In genomic region chr6:125924169-125924568, GRCh38 we compare ENCODE assay signal across 1 cellular context.
TF ChIP-seq lines count a peak whose summit lies in the region.

No MANE protein-coding gene starts in this region.

TF ChIP-seq in K562, 482 proteins besides CTCF, POLR2A, EP300 and RAD21 (continued from another document and continues in another):
- TF ChIP-seq PBX2 (CRISPR knock-in tag; IDR thresholded peaks at IDR 0.05; ENCODE audit: low read depth), result no peak
- peak; percentile 42; the same call in 1 of the 2 replicates for TF ChIP-seq PBX2 (tag; conservative IDR thresholded peaks at IDR 0.05; ENCODE audit: low read depth)
- no peak for TF ChIP-seq SAP30 (IDR thresholded peaks at IDR 0.05; ENCODE audit: borderline replicate concordance, insufficient read depth, low read depth, low read length, poor library complexity, severe bottlenecking)
- no peak for TF ChIP-seq PHF8 (IDR thresholded peaks at IDR 0.05; ENCODE audit: borderline replicate concordance, low read length)
- no peak for TF ChIP-seq TEAD4 (IDR thresholded peaks at IDR 0.05; ENCODE audit: low read length)
- TF ChIP-seq TEAD4 (CRISPR knock-in tag; IDR thresholded peaks at IDR 0.05; ENCODE audit: borderline replicate concordance), result no peak
- peak; percentile 94 for TF ChIP-seq ZNF592 (IDR thresholded peaks at IDR 0.05)
- no peak for TF ChIP-seq FOXO4 (CRISPR knock-in tag; IDR thresholded peaks at IDR 0.05)
- no peak for TF ChIP-seq KLF13 (tag; IDR thresholded peaks at IDR 0.05; ENCODE audit: borderline replicate concordance, low read depth)
- TF ChIP-seq PML (IDR thresholded peaks at IDR 0.05; ENCODE audit: low read length), result no peak
- no peak for TF ChIP-seq ZNF3 (CRISPR knock-in tag; IDR thresholded peaks at IDR 0.05)
- TF ChIP-seq, protein P1, sequence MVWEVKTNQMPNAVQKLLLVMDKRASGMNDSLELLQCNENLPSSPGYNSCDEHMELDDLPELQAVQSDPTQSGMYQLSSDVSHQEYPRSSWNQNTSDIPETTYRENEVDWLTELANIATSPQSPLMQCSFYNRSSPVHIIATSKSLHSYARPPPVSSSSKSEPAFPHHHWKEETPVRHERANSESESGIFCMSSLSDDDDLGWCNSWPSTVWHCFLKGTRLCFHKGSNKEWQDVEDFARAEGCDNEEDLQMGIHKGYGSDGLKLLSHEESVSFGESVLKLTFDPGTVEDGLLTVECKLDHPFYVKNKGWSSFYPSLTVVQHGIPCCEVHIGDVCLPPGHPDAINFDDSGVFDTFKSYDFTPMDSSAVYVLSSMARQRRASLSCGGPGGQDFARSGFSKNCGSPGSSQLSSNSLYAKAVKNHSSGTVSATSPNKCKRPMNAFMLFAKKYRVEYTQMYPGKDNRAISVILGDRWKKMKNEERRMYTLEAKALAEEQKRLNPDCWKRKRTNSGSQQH (CRISPR knock-in tag; IDR thresholded peaks at IDR 0.05), result no peak
- TF ChIP-seq, protein P2, sequence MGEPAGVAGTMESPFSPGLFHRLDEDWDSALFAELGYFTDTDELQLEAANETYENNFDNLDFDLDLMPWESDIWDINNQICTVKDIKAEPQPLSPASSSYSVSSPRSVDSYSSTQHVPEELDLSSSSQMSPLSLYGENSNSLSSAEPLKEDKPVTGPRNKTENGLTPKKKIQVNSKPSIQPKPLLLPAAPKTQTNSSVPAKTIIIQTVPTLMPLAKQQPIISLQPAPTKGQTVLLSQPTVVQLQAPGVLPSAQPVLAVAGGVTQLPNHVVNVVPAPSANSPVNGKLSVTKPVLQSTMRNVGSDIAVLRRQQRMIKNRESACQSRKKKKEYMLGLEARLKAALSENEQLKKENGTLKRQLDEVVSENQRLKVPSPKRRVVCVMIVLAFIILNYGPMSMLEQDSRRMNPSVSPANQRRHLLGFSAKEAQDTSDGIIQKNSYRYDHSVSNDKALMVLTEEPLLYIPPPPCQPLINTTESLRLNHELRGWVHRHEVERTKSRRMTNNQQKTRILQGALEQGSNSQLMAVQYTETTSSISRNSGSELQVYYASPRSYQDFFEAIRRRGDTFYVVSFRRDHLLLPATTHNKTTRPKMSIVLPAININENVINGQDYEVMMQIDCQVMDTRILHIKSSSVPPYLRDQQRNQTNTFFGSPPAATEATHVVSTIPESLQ (CRISPR knock-in tag; IDR thresholded peaks at IDR 0.05), result no peak
- TF ChIP-seq EGR1 (conservative IDR thresholded peaks at IDR 0.05), result no peak
- no peak for TF ChIP-seq SRSF3 (IDR thresholded peaks at IDR 0.05; ENCODE audit: insufficient read depth, low read length)
- TF ChIP-seq, protein P3, sequence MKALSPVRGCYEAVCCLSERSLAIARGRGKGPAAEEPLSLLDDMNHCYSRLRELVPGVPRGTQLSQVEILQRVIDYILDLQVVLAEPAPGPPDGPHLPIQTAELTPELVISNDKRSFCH (CRISPR knock-in tag; IDR thresholded peaks at IDR 0.05), result no peak
- TF ChIP-seq, protein P3 (tag; IDR thresholded peaks at IDR 0.05), result no peak
- no peak for TF ChIP-seq SETDB1 (IDR thresholded peaks at IDR 0.05; ENCODE audit: low read length)
- 0 out of 6 replicates have a peak, but pooled peaks of 1 of the 3 experiments have one; percentile 13 for TF ChIP-seq ZBTB11 (CRISPR knock-in tag; IDR thresholded peaks at IDR 0.05)
- no peak for TF ChIP-seq ADNP (tag; IDR thresholded peaks at IDR 0.05)
- no peak for TF ChIP-seq XRCC5 (IDR thresholded peaks at IDR 0.05; ENCODE audit: low read depth, low read length)
- TF ChIP-seq GATA2 (CRISPR knock-in tag; IDR thresholded peaks at IDR 0.05), result no peak
- no peak for TF ChIP-seq MXI1 (IDR thresholded peaks at IDR 0.05; ENCODE audit: low read depth, low read length)
- TF ChIP-seq GTF2B (IDR thresholded peaks at IDR 0.05; ENCODE audit: extremely low read depth, insufficient read length), result no peak
- no peak for TF ChIP-seq HMG20B (CRISPR knock-in tag; IDR thresholded peaks at IDR 0.05)
- TF ChIP-seq HOMEZ (CRISPR knock-in tag; IDR thresholded peaks at IDR 0.05), result no peak
- TF ChIP-seq, protein P4, sequence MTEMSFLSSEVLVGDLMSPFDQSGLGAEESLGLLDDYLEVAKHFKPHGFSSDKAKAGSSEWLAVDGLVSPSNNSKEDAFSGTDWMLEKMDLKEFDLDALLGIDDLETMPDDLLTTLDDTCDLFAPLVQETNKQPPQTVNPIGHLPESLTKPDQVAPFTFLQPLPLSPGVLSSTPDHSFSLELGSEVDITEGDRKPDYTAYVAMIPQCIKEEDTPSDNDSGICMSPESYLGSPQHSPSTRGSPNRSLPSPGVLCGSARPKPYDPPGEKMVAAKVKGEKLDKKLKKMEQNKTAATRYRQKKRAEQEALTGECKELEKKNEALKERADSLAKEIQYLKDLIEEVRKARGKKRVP (CRISPR knock-in tag; IDR thresholded peaks at IDR 0.05), result no peak
- TF ChIP-seq ATF7 (IDR thresholded peaks at IDR 0.05), result peak; percentile 12; the same call in 1 of the 2 replicates
- TF ChIP-seq, protein P5, sequence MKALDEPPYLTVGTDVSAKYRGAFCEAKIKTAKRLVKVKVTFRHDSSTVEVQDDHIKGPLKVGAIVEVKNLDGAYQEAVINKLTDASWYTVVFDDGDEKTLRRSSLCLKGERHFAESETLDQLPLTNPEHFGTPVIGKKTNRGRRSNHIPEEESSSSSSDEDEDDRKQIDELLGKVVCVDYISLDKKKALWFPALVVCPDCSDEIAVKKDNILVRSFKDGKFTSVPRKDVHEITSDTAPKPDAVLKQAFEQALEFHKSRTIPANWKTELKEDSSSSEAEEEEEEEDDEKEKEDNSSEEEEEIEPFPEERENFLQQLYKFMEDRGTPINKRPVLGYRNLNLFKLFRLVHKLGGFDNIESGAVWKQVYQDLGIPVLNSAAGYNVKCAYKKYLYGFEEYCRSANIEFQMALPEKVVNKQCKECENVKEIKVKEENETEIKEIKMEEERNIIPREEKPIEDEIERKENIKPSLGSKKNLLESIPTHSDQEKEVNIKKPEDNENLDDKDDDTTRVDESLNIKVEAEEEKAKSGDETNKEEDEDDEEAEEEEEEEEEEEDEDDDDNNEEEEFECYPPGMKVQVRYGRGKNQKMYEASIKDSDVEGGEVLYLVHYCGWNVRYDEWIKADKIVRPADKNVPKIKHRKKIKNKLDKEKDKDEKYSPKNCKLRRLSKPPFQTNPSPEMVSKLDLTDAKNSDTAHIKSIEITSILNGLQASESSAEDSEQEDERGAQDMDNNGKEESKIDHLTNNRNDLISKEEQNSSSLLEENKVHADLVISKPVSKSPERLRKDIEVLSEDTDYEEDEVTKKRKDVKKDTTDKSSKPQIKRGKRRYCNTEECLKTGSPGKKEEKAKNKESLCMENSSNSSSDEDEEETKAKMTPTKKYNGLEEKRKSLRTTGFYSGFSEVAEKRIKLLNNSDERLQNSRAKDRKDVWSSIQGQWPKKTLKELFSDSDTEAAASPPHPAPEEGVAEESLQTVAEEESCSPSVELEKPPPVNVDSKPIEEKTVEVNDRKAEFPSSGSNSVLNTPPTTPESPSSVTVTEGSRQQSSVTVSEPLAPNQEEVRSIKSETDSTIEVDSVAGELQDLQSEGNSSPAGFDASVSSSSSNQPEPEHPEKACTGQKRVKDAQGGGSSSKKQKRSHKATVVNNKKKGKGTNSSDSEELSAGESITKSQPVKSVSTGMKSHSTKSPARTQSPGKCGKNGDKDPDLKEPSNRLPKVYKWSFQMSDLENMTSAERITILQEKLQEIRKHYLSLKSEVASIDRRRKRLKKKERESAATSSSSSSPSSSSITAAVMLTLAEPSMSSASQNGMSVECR (CRISPR knock-in tag; IDR thresholded peaks at IDR 0.05), result no peak
- no peak for TF ChIP-seq MYC (IDR thresholded peaks at IDR 0.05; ENCODE audit: low read depth, low read length)
- no peak for TF ChIP-seq MYC (CRISPR knock-in tag; IDR thresholded peaks at IDR 0.05; ENCODE audit: borderline replicate concordance, low read depth)
- no peak for TF ChIP-seq BHLHE40 (IDR thresholded peaks at IDR 0.05; ENCODE audit: low read length)
